Comparison of ENCODE assay signal across 28 cellular contexts in genomic region chr6:38375341-38375740, GRCh38.
"Had no signal": no experiment of that assay in that cellular context is flagged by ENCODE, and none has a peak within 500 bp of the region (broad histone marks: within the 10 kb centered on the region; RNA-seq: fewer than 3 reads in every experiment).

No MANE protein-coding gene starts in this region.

- H3K4me3 Mint-ChIP-seq: effector memory CD8-positive, alpha-beta T cell; naive thymus-derived CD8-positive, alpha-beta T cell; nephron progenitor cell; stimulated activated naive B cell treated with anti-CD40 and anti-IgM and Interleukin-4, amounts not matched to agents 10 μg/mL and 1 μg/mL and 100 μg/mL, for 72 hours; stimulated activated naive CD8-positive, alpha-beta T cell treated with anti-CD3 and anti-CD28 coated beads, Interleukin-15, Interleukin-2, amounts not matched to agents 100 ng/mL and 50 ng/mL, for 24 hours had no signal

- H3K4me3 ChIP-seq: esophagus squamous epithelium, gastrocnemius medialis, left lung, ovary, psoas muscle, sigmoid colon, skin epidermis, spleen, suprapubic skin, transverse colon, upper lobe of right lung, uterus had no signal

- H3K27ac ChIP-seq: esophagus squamous epithelium, left lung, ovary, psoas muscle, sigmoid colon, skin epidermis, spleen, suprapubic skin, transverse colon, upper lobe of right lung, uterus had no signal

- DNase-seq: cortex of kidney; effector memory CD8-positive, alpha-beta T cell; erythroblast; esophagus squamous epithelium; gastrocnemius medialis; head of caudate nucleus; kidney; left cardiac atrium; left lung; mesendoderm; naive thymus-derived CD8-positive, alpha-beta T cell; nephron progenitor cell; occipital lobe; ovary; posterior cingulate gyrus; psoas muscle; right cardiac atrium; sigmoid colon; spleen; stimulated activated CD4-positive, alpha-beta T cell treated with anti-CD3 and anti-CD28 coated beads, Interleukin-15, amount 100 ng/mL, for 24 hours; stimulated activated CD4-positive, alpha-beta T cell treated with anti-CD3 and anti-CD28 coated beads, Interleukin-2, amount 100 ng/mL, for 48 hours; stimulated activated naive B cell treated with anti-CD40 and anti-IgM and Interleukin-4, amounts not matched to agents 10 μg/mL and 1 μg/mL and 100 μg/mL, for 72 hours; transverse colon; upper lobe of right lung; uterus had no signal

- H3K9me3 ChIP-seq: esophagus squamous epithelium, gastrocnemius medialis, left lung, ovary, psoas muscle, sigmoid colon, spleen, suprapubic skin, transverse colon, upper lobe of right lung, uterus had no signal

- H3K36me3 ChIP-seq: esophagus squamous epithelium, gastrocnemius medialis, left lung, ovary, sigmoid colon, spleen, suprapubic skin, transverse colon, upper lobe of right lung, uterus had no signal

- ATAC-seq: effector memory CD8-positive, alpha-beta T cell; left cardiac atrium; left lung; naive thymus-derived CD8-positive, alpha-beta T cell; right cardiac atrium; stimulated activated naive B cell treated with anti-CD40 and anti-IgM and Interleukin-4, amounts not matched to agents 10 μg/mL and 1 μg/mL and 100 μg/mL, for 72 hours; upper lobe of right lung had no signal

- H3K9me3 Mint-ChIP-seq: effector memory CD8-positive, alpha-beta T cell; naive thymus-derived CD8-positive, alpha-beta T cell; nephron progenitor cell; stimulated activated naive B cell treated with anti-CD40 and anti-IgM and Interleukin-4, amounts not matched to agents 10 μg/mL and 1 μg/mL and 100 μg/mL, for 72 hours; stimulated activated naive CD8-positive, alpha-beta T cell treated with anti-CD3 and anti-CD28 coated beads, Interleukin-15, Interleukin-2, amounts not matched to agents 100 ng/mL and 50 ng/mL, for 24 hours had no signal

- H3K4me1 ChIP-seq: left lung, spleen, transverse colon, upper lobe of right lung, uterus had no signal

- H3K27me3 Mint-ChIP-seq: effector memory CD8-positive, alpha-beta T cell; naive thymus-derived CD8-positive, alpha-beta T cell; stimulated activated naive B cell treated with anti-CD40 and anti-IgM and Interleukin-4, amounts not matched to agents 10 μg/mL and 1 μg/mL and 100 μg/mL, for 72 hours; stimulated activated naive CD8-positive, alpha-beta T cell treated with anti-CD3 and anti-CD28 coated beads, Interleukin-15, Interleukin-2, amounts not matched to agents 100 ng/mL and 50 ng/mL, for 24 hours had no signal

- H3K27ac Mint-ChIP-seq: effector memory CD8-positive, alpha-beta T cell; nephron progenitor cell; stimulated activated naive B cell treated with anti-CD40 and anti-IgM and Interleukin-4, amounts not matched to agents 10 μg/mL and 1 μg/mL and 100 μg/mL, for 72 hours; stimulated activated naive CD8-positive, alpha-beta T cell treated with anti-CD3 and anti-CD28 coated beads, Interleukin-15, Interleukin-2, amounts not matched to agents 100 ng/mL and 50 ng/mL, for 24 hours had no signal

- H3K27me3 ChIP-seq: esophagus squamous epithelium, gastrocnemius medialis, left lung, ovary, sigmoid colon, spleen, suprapubic skin, transverse colon, upper lobe of right lung, uterus had no signal

- H3K36me3 Mint-ChIP-seq: stimulated activated naive B cell treated with anti-CD40 and anti-IgM and Interleukin-4, amounts not matched to agents 10 μg/mL and 1 μg/mL and 100 μg/mL, for 72 hours had no signal
